15 cellular contexts compared by ENCODE assay signal in genomic region chr4:16297003-16297402, GRCh38.
"Had no signal": no experiment of that assay in that cellular context is flagged by ENCODE, and none has a peak within 500 bp of the region (broad histone marks: within the 10 kb centered on the region; RNA-seq: fewer than 3 reads in every experiment).

No MANE protein-coding gene starts in this region.

- H3K4me3 ChIP-seq: hepatocyte, mucosa of descending colon, smooth muscle cell, suprapubic skin, thyroid gland had no signal

- H3K27ac ChIP-seq: foreskin keratinocyte, hepatocyte, neutrophil, suprapubic skin, thyroid gland had no signal

- DNase-seq: effector memory CD4-positive, alpha-beta T cell; foreskin keratinocyte; kidney; mammary epithelial cell; mucosa of descending colon; naive thymus-derived CD8-positive, alpha-beta T cell; posterior cingulate gyrus; stimulated activated CD4-positive, alpha-beta T cell treated with anti-CD3 and anti-CD28 coated beads, Interleukin-2, amount 100 ng/mL, for 48 hours; stimulated activated naive CD8-positive, alpha-beta T cell treated with anti-CD3 and anti-CD28 coated beads, Interleukin-15, Interleukin-2, amounts not matched to agents 100 U/mL and 50 U/mL, for 24 hours; thyroid gland had no signal

- H3K36me3 ChIP-seq: neutrophil, suprapubic skin, thyroid gland had no signal

- H3K27me3 ChIP-seq: foreskin keratinocyte, hepatocyte, neutrophil, suprapubic skin, thyroid gland had no signal

- ATAC-seq: esophagus mucosa; foreskin keratinocyte; mucosa of descending colon; naive thymus-derived CD8-positive, alpha-beta T cell; stimulated activated naive CD8-positive, alpha-beta T cell treated with anti-CD3 and anti-CD28 coated beads, Interleukin-15, Interleukin-2, amounts not matched to agents 100 U/mL and 50 U/mL, for 24 hours had no signal

- H3K4me1 ChIP-seq: foreskin keratinocyte, suprapubic skin, thyroid gland had no signal

- H3K9me3 ChIP-seq: mucosa of descending colon, neutrophil, suprapubic skin, thyroid gland had no signal
